2 cellular contexts compared by ENCODE assay signal in the genomic region with DNA sequence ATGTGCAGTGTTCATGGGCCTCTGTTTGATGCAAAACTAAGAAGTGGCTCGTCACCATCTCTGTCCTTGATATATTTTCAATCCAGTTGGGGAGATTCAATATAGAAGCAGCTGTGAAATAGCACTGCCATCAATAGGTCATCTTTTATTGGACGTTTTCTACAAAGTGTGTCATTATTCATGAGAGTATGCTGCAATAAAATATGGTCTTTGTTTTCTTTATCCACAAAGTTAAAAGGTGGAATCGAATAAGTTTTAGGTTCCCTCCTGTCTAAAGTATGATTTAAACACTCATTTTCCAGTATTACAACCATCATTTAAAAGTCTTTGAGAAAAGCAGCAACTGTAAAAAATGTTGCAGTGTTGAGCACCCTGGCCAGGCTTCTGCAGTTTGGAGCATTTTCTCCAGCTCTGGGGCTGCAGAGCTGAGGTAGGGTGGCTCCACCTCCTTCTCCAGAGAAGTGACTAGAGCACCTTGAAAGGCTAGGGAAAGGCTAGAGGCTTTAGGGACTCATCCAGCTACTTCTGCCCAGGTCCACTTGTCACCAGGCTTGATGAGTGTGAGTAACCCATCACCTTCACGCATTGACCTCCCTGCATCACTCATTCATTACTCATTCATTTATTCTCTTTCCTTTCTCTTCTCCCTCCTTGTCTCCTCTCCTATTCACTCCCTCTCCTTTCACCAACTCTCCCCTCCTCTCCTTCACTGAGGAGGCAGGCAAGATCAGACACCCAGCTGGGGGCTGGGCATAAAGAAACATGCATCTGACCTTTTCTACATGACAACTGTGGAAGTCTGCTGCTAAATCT.
TF ChIP-seq lines count a peak whose summit lies in the region.

No MANE protein-coding gene starts in this region.

TF ChIP-seq in A549, 52 proteins besides CTCF, POLR2A, EP300 and RAD21:
- TF ChIP-seq ESRRA (IDR thresholded peaks at IDR 0.05; ENCODE audit: borderline replicate concordance, low read length) (no peak), MYC (IDR thresholded peaks at IDR 0.05; ENCODE audit: borderline replicate concordance, low read length) (no peak), CBX8 (IDR thresholded peaks at IDR 0.05) (no peak), FOSB (CRISPR knock-in tag; IDR thresholded peaks at IDR 0.05) (no peak), HES2 (IDR thresholded peaks at IDR 0.05) (no peak), NPAS2 (CRISPR knock-in tag; IDR thresholded peaks at IDR 0.05; ENCODE audit: borderline replicate concordance) (no peak), CHD4 (IDR thresholded peaks at IDR 0.05; ENCODE audit: borderline replicate concordance) (no peak), BHLHE40 (IDR thresholded peaks at IDR 0.05; ENCODE audit: low read depth, low read length) (no peak), KDM5A (IDR thresholded peaks at IDR 0.05) (no peak), MAZ (IDR thresholded peaks at IDR 0.05; ENCODE audit: borderline replicate concordance, low read depth, low read length) (no peak), MAFK (IDR thresholded peaks at IDR 0.05; ENCODE audit: partially characterized antibody) (no peak), KDM1A (IDR thresholded peaks at IDR 0.05; ENCODE audit: low read depth) (no peak)
TF ChIP-seq in A549: peak in this region for 0.

TF ChIP-seq in SK-N-SH treated with all-trans-retinoic acid at 6 μM for 48 hours, 23 proteins besides CTCF, POLR2A, EP300 and RAD21:
- TF ChIP-seq, protein P1, sequence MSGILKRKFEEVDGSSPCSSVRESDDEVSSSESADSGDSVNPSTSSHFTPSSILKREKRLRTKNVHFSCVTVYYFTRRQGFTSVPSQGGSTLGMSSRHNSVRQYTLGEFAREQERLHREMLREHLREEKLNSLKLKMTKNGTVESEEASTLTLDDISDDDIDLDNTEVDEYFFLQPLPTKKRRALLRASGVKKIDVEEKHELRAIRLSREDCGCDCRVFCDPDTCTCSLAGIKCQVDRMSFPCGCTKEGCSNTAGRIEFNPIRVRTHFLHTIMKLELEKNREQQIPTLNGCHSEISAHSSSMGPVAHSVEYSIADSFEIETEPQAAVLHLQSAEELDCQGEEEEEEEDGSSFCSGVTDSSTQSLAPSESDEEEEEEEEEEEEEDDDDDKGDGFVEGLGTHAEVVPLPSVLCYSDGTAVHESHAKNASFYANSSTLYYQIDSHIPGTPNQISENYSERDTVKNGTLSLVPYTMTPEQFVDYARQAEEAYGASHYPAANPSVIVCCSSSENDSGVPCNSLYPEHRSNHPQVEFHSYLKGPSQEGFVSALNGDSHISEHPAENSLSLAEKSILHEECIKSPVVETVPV (CRISPR knock-in tag; IDR thresholded peaks at IDR 0.05) = no peak
